16 cellular contexts compared by ENCODE assay signal in the genomic region with DNA sequence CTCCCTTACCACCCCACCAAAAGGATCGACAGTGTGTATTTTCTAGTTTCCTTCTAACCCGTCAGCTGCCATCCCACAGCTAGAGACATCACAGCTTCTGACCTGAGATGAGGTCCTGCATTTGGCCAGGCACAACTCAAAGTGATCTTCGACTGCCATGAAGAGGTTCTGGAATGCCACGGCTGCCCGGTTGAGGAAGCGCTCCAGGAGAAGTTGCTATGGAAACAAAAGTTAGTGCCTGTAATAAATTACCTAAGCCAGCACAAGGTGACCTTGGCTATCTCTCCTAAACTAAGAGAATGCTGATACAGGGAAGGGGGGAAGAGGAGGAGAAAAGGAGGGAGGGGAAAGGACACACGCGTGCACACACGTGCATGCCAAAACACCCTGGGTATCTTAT. TPM values are rescaled to one million over a fixed set of nuclear protein-coding genes. Genes with fewer than 3 reads are reported as not detected.
DNase-seq lines count a peak whose midpoint lies in the region; ATAC-seq, FAIRE-seq and TF ChIP-seq lines count a peak whose summit lies in the region.
"Had no signal": no experiment of that assay in that cellular context is flagged by ENCODE, and none has a peak within 500 bp of the region (broad histone marks: within the 10 kb centered on the region; RNA-seq: fewer than 3 reads in every experiment).

No MANE protein-coding gene starts in this region.

- no peak overlapping the region for H3K4ac ChIP-seq in trophoblast cell (ENCODE audit: low read depth, low read length)

- no peak overlapping the region for H3K4me2 ChIP-seq in trophoblast cell (ENCODE audit: low read length)

- TF ChIP-seq CTCF in A673 (conservative IDR thresholded peaks at IDR 0.05; ENCODE audit: low read depth, low read length) (no peak), esophagus muscularis mucosa (IDR thresholded peaks at IDR 0.05) (no peak)
- no peak for TF ChIP-seq CTCF in CD8-positive, alpha-beta T cell (IDR thresholded peaks at IDR 0.05)

- no peak overlapping the region for H3K18ac ChIP-seq in trophoblast cell (ENCODE audit: low read length)

- H3K9ac ChIP-seq in trophoblast cell (ENCODE audit: low read length) = no peak overlapping the region

- H3K27me3 Mint-ChIP-seq in CD8-positive, alpha-beta T cell (ENCODE audit: low read depth) = no peaks in the 10 kb centered on the region

- H3K36me3 Mint-ChIP-seq in CD8-positive, alpha-beta T cell = peaks cover 80% of the 10 kb centered on the region

- no peak for DNase-seq in A673 (ENCODE audit: low spot score)
- DNase-seq in HEK293T (ENCODE audit: extremely low spot score) = no peak
- DNase-seq in esophagus muscularis mucosa (ENCODE audit: extremely low spot score) = no peak
- no peak for DNase-seq in GM12891 (ENCODE audit: insufficient read length, low spot score)
- no peak for DNase-seq in trophoblast cell
- no peak for DNase-seq in foreskin melanocyte
- DNase-seq in CD8-positive, alpha-beta T cell = no peak
- DNase-seq: activated gamma-delta T cell treated with Interleukin-2 at 50 U/mL for 16 hours; Caco-2; effector CD8-positive, alpha-beta T cell; GDM1; HFFc6; NK-92 treated with Interleukin-12 subunit alpha and Interleukin-12 subunit beta, amount 100 ng/mL, for 24 hours; occipital lobe had no signal

- POLR2A ChIA-PET in A673 (lab: Charles Lee; ENCODE audit: low non-redundant PET) = no interaction called here
- POLR2A ChIA-PET in HEK293T (lab: Yijun Ruan, JAX) = no interaction called here
- POLR2A ChIA-PET in CD8-positive, alpha-beta T cell (lab: Charles Lee) = no interaction called here

- no peaks in the 10 kb centered on the region for H3K9me3 ChIP-seq in A673 (ENCODE audit: low read depth, low read length, poor library complexity, severe bottlenecking)
- H3K9me3 ChIP-seq in esophagus muscularis mucosa = no peaks in the 10 kb centered on the region
- H3K9me3 ChIP-seq in neuron (ENCODE audit: low read length) = no peaks in the 10 kb centered on the region
- no peaks in the 10 kb centered on the region for H3K9me3 ChIP-seq in trophoblast cell (ENCODE audit: insufficient read depth, low read depth, low read length)
- no peaks in the 10 kb centered on the region for H3K9me3 ChIP-seq in CD8-positive, alpha-beta T cell (ENCODE audit: low read length)
- H3K9me3 ChIP-seq: Caco-2 had no signal

- FAIRE-seq in GM12891 (lab: Jason Lieb, UNC) = no peak

- no peak overlapping the region for H2BK12ac ChIP-seq in trophoblast cell (ENCODE audit: low read length)

- CTCF ChIA-PET in A673 (lab: Charles Lee) = no interaction called here
- CTCF ChIA-PET in HEK293T (lab: Yijun Ruan, JAX) = interaction anchor here (2.0 kb wide), 1 partner anchor 163 kb away, joined by 5 read pairs; no protein-coding TSS in a partner anchor
- CTCF ChIA-PET in CD8-positive, alpha-beta T cell (lab: Charles Lee) = interaction anchor here (0.8 to 3.2 kb wide), 4 partner anchors 11 to 722 kb away, joined by 3 to 21 read pairs (median 12); no protein-coding TSS in a partner anchor

- no peak overlapping the region for H2BK120ac ChIP-seq in trophoblast cell (ENCODE audit: insufficient read depth, low read length, poor library complexity)

- no peaks in the 10 kb centered on the region for H3K79me1 ChIP-seq in trophoblast cell (ENCODE audit: low read length)

- no peak overlapping the region for H3K14ac ChIP-seq in trophoblast cell (ENCODE audit: low read length)

- peak overlapping the region; percentile 13 for H3K27ac ChIP-seq in A673 (ENCODE audit: low read depth, low read length, poor library complexity, severe bottlenecking)
- H3K27ac ChIP-seq in esophagus muscularis mucosa (replicated peaks in 1 of 4) = peak overlapping the region; percentile 29 to 75 (median 49)
- H3K27ac ChIP-seq in trophoblast cell (ENCODE audit: low read depth, low read length) = no peak overlapping the region
- no peak overlapping the region for H3K27ac ChIP-seq in CD8-positive, alpha-beta T cell (ENCODE audit: low read depth, low read length)
- H3K27ac ChIP-seq: HL-60 had no signal

- H3K4me3 ChIP-seq in A673 (ENCODE audit: low read depth, low read length, poor library complexity, severe bottlenecking) = no peak overlapping the region
- no peak overlapping the region for H3K4me3 ChIP-seq in esophagus muscularis mucosa
- H3K4me3 ChIP-seq in neuron (ENCODE audit: low read length) = peak overlapping the region; percentile 38
- H3K4me3 ChIP-seq in trophoblast cell (ENCODE audit: low read depth, low read length) = no peak overlapping the region
- no peak overlapping the region for H3K4me3 ChIP-seq in CD8-positive, alpha-beta T cell (ENCODE audit: low read depth, low read length)

- no peak overlapping the region for H3K23ac ChIP-seq in trophoblast cell (ENCODE audit: low read length)

- no peak overlapping the region for H4K91ac ChIP-seq in trophoblast cell (ENCODE audit: low read depth, low read length)

- H2AK5ac ChIP-seq in trophoblast cell (ENCODE audit: low read length) = no peak overlapping the region

- no peaks in the 10 kb centered on the region for H3K9me3 Mint-ChIP-seq in CD8-positive, alpha-beta T cell
- H3K9me3 Mint-ChIP-seq: HFFc6 had no signal

- no peaks in the 10 kb centered on the region for H3K27me3 ChIP-seq in A673 (replicated peaks; ENCODE audit: insufficient read depth, low read depth, low read length, poor library complexity)
- no peaks in the 10 kb centered on the region for H3K27me3 ChIP-seq in esophagus muscularis mucosa
- H3K27me3 ChIP-seq in neuron (ENCODE audit: insufficient read depth, low read length) = no peaks in the 10 kb centered on the region
- no peaks in the 10 kb centered on the region for H3K27me3 ChIP-seq in trophoblast cell (ENCODE audit: insufficient read depth, low read length)
- no peaks in the 10 kb centered on the region for H3K27me3 ChIP-seq in CD8-positive, alpha-beta T cell (ENCODE audit: insufficient read depth, low read length)

- no peak overlapping the region for H3K27ac Mint-ChIP-seq in CD8-positive, alpha-beta T cell

- H2AFZ ChIP-seq in neuron (ENCODE audit: low read depth, low read length) = no peak overlapping the region
- H2AFZ ChIP-seq in trophoblast cell (ENCODE audit: insufficient read depth, low read length, poor library complexity) = no peak overlapping the region

- H3K4me1 Mint-ChIP-seq in CD8-positive, alpha-beta T cell (ENCODE audit: low read depth) = peaks cover 5% of the 10 kb centered on the region

- TF ChIP-seq POLR2A in esophagus muscularis mucosa (IDR thresholded peaks at IDR 0.05; ENCODE audit: low read depth) = no peak
- no peak for TF ChIP-seq POLR2A in GM12891 (IDR thresholded peaks at IDR 0.05; ENCODE audit: low read depth, low read length)

- no peak overlapping the region for H2BK5ac ChIP-seq in trophoblast cell (ENCODE audit: low read depth, low read length, poor library complexity)

- peaks cover 35% of the 10 kb centered on the region for H3K4me1 ChIP-seq in A673 (ENCODE audit: insufficient read depth, low read length, poor library complexity, severe bottlenecking)
- peaks cover 24 to 28% (median 27%) of the 10 kb centered on the region in 4 donors for H3K4me1 ChIP-seq in esophagus muscularis mucosa
- peaks cover 70% of the 10 kb centered on the region for H3K4me1 ChIP-seq in neuron (ENCODE audit: insufficient read depth, low read length)
- no peaks in the 10 kb centered on the region for H3K4me1 ChIP-seq in trophoblast cell (ENCODE audit: control insufficient read depth in 1 of 2, insufficient read depth in 2 of 2, low read length in 2 of 2)
- no peaks in the 10 kb centered on the region for H3K4me1 ChIP-seq in CD8-positive, alpha-beta T cell (ENCODE audit: insufficient read depth, low read length)
- H3K4me1 ChIP-seq: Caco-2 had no signal

- H3K36me3 ChIP-seq in A673 (ENCODE audit: insufficient read depth, low read length, poor library complexity, severe bottlenecking) (no peaks in the 10 kb centered on the region), esophagus muscularis mucosa (peaks cover 8 to 60% (median 42%) of the 10 kb centered on the region in 4 donors), neuron (ENCODE audit: insufficient read depth, low read length) (peaks cover 16% of the 10 kb centered on the region), trophoblast cell (ENCODE audit: control insufficient read depth in 1 of 2, insufficient read depth in 2 of 2, low read length in 2 of 2) (peaks cover 23 to 41% of the 10 kb centered on the region in 2 experiments)
- H3K36me3 ChIP-seq in CD8-positive, alpha-beta T cell (ENCODE audit: insufficient read depth, low read length) = peaks cover 23% of the 10 kb centered on the region

- WGBS in esophagus muscularis mucosa = 65% methylated on average over 9 of the region's 9 CpGs
- WGBS in trophoblast cell (ENCODE audit: extremely low coverage, insufficient coverage, insufficient read length) = no CpG with 5 or more reads among the region's 9 CpGs

- H3K79me2 ChIP-seq in trophoblast cell (ENCODE audit: control insufficient read depth, insufficient read depth, low read length, poor library complexity) = peaks cover 2% of the 10 kb centered on the region

- ATAC-seq in CD8-positive, alpha-beta T cell = no peak

- intact Hi-C loops in A673 (cut with micrococcal nuclease; ENCODE audit: unreplicated experiment) = no loop called here
- intact Hi-C loops in esophagus muscularis mucosa (cut with DNase I) = loop anchor here (10.0 kb wide), 1 partner anchor 405 kb away; no protein-coding TSS in a partner anchor
- intact Hi-C loops in CD8-positive, alpha-beta T cell (cut with DNase I, micrococcal nuclease) = no loop called here

- BruUV-seq in A673 (replicated peaks; lab: Mats Ljungman, UMichigan) = no TSS peak

- no peak overlapping the region for H4K8ac ChIP-seq in trophoblast cell (ENCODE audit: low read depth, low read length)

- no peak overlapping the region for H4K12ac ChIP-seq in trophoblast cell (ENCODE audit: low read depth, low read length)

- no peak for TF ChIP-seq EP300 in esophagus muscularis mucosa (IDR thresholded peaks at IDR 0.05)

- H3K4me3 Mint-ChIP-seq in CD8-positive, alpha-beta T cell = no peak overlapping the region
- H3K4me3 Mint-ChIP-seq: HFFc6 had no signal

TF ChIP-seq in HEK293T, 16 proteins besides CTCF, POLR2A, EP300 and RAD21 (continues in another document):
- TF ChIP-seq FOXM1 (IDR thresholded peaks at IDR 0.05; ENCODE audit: borderline replicate concordance) (no peak), L3MBTL2 (conservative IDR thresholded peaks at IDR 0.05) (no peak)

TF ChIP-seq in GM12891, 5 proteins besides CTCF, POLR2A, EP300 and RAD21 (continues in another document):
- TF ChIP-seq TAF1 (IDR thresholded peaks at IDR 0.05; ENCODE audit: low read depth, low read length) = no peak
- no peak for TF ChIP-seq POLR2AphosphoS5 (IDR thresholded peaks at IDR 0.05; ENCODE audit: low read depth, low read length)
- TF ChIP-seq SPI1 (IDR thresholded peaks at IDR 0.05; ENCODE audit: low read depth, low read length) = no peak
- no peak for TF ChIP-seq POU2F2 (IDR thresholded peaks at IDR 0.05; ENCODE audit: low read depth, low read length)

RNA-seq across cellular contexts. Expression of gene SPRING1, which starts 18.2 kb away (rescaled TPM):
- total RNA-seq in A673 (2021) (21.3 and 23.0 TPM in 2 replicates), esophagus muscularis mucosa (10 to 100 TPM in 3 of 4 donors, 1 to 10 TPM in 1; 6.2 to 19.2 (median 16.3) TPM)
- 7.0 TPM for polyA plus RNA-seq in GM12891 (2012; ENCODE audit: low read depth, missing spikeins)
- polyA plus RNA-seq in trophoblast cell (2013) = 29.2 and 31.0 TPM in 2 replicates
- total RNA-seq in CD8-positive, alpha-beta T cell = 10 to 100 TPM; 14.1 to 14.4 TPM

RNA-seq across cellular contexts. Expression of gene RNFT2, which starts 18.5 kb away (rescaled TPM):
- total RNA-seq in A673 (2021) (36.4 and 38.5 TPM in 2 replicates), esophagus muscularis mucosa (under 1 TPM; 0.17 to 0.63 (median 0.34) TPM)
- polyA plus RNA-seq in GM12891 (2012; ENCODE audit: low read depth, missing spikeins) = 2.5 TPM
- 3.4 and 3.7 TPM in 2 replicates for polyA plus RNA-seq in trophoblast cell (2013)
- 1 to 10 TPM; 3.8 to 4.1 TPM for total RNA-seq in CD8-positive, alpha-beta T cell

Comparison
In these comparisons a context has a peak if more than half of its experiments do, and no peak if none do; other contexts are left out.
1. H3K27ac ChIP-seq: peak in A673 (single experiment) and esophagus muscularis mucosa (4 of 4); none in trophoblast cell (single experiment) and CD8-positive, alpha-beta T cell (single experiment).